In the genomic region with DNA sequence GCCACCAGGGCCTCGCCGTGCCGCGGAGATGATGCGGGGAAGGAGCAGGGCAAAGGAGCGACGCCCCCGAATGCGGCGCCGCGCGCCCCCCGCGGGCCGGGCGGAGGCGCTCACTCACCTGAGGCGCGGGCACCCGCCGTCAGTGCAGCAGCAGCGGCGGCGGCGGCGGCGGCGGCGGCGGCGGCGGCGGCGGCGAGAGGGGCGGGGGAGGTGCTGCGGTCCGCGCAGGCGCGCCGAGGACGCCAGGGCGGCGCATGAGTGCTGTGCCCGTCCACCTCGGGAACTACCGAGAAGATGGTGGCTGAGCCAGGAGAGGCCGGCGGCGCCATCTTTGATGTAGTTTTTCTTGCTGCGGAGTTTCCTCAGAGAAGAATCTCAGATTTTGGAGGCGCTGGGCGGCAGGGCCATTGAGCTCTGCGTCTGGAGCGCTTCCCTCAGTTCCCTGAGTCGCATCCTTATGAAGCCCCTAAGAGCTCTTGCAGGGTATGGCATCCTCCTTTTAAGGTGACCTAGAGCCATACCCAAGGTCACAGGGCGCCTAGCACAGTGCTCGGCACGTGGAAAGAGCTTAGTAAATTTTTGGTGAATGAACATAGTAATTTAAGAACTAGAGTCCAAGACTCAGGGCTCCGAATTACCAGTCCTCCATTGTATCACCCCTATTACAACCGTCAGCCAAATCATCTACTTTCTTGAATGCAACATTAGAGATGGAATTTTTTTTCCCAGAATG, we compare ENCODE assay signal across 8 cellular contexts. TPM values are rescaled to one million over a fixed set of nuclear protein-coding genes. Genes with fewer than 3 reads are reported as not detected.
DNase-seq lines count a peak whose midpoint lies in the region; ATAC-seq, FAIRE-seq and TF ChIP-seq lines count a peak whose summit lies in the region.

TSS of gene NDRG3 (minus strand) at position 164 of the 733 bp plus-strand sequence. CDS start 24,355 bp downstream, outside the sequence.

- H3K4me2 ChIP-seq in keratinocyte (ENCODE audit: control insufficient read depth, extremely low read depth, insufficient read depth, low read depth, low read length) = peak within 1 kb of the TSS; percentile 98

- H4K20me1 ChIP-seq in keratinocyte (ENCODE audit: control insufficient read depth, extremely low read depth, insufficient read depth, low read length) = no peaks in the 10 kb centered on the region

- no peaks in the 10 kb centered on the region for H3K36me3 ChIP-seq in keratinocyte (ENCODE audit: control insufficient read depth in 2 of 2, extremely low read depth in 1 of 2, insufficient read depth in 2 of 2, low read length in 2 of 2)

- H3K4me3 ChIP-seq in keratinocyte (ENCODE audit: control insufficient read depth in 2 of 3, extremely low read depth in 1 of 3, insufficient read depth in 2 of 3, low read depth in 1 of 3, low read length in 3 of 3) = peak within 1 kb of the TSS; percentile 80 to 94 (median 87)

- H2AFZ ChIP-seq in keratinocyte (ENCODE audit: control insufficient read depth, low read length) = peak within 1 kb of the TSS; percentile 98

- no peaks in the 10 kb centered on the region for H3K27me3 ChIP-seq in keratinocyte (ENCODE audit: control insufficient read depth, extremely low read depth, insufficient read depth, low read length)

- peak within 1 kb of the TSS; percentile 77 for H3K9ac ChIP-seq in keratinocyte (ENCODE audit: control insufficient read depth, extremely low read depth, insufficient read depth, low read length)

- DNase-seq in AG09319 (ENCODE audit: extremely low read depth, low read depth) (peak; percentile 84), NCI-H345 treated with DMSO at 0.1 percent for 48 hours (lab: John Stamatoyannopoulos, UW; ENCODE audit: unreplicated experiment) (peak; percentile 98), cerebellar cortex (ENCODE audit: low spot score) (peak; percentile 96), keratinocyte (ENCODE audit: low read depth, low spot score) (peak; percentile 52)
- peak; percentile 83 for DNase-seq in activated CD4-positive, CD25-positive, alpha-beta regulatory T cell treated with anti-CD3 and anti-CD28 coated beads, Interleukin-2, amount 50 U/mL, for 16 hours (ENCODE audit: low read depth, low spot score)
- peak; percentile 81 to 85 for DNase-seq in stimulated activated CD4-positive, alpha-beta T cell treated with anti-CD3 and anti-CD28 coated beads, Interleukin-15, amount 100 ng/mL, for 1 hour (ENCODE audit: low read depth in 1 of 2, low spot score in 1 of 2)

- H3K4me1 ChIP-seq in keratinocyte (ENCODE audit: control insufficient read depth, extremely low read depth, insufficient read depth, low read length) = peaks cover 16% of the 10 kb centered on the region

- dilution Hi-C loops in keratinocyte (cut with MboI; ENCODE audit: extremely low pct_ligation_motif_present, low sequenced_read_pairs) = no loop called here

- no peak for FAIRE-seq in keratinocyte (lab: Jason Lieb, UNC)

- H3K79me2 ChIP-seq in keratinocyte (ENCODE audit: control insufficient read depth, insufficient read depth, low read length) = peaks cover 6% of the 10 kb centered on the region

- H3K27ac ChIP-seq in keratinocyte (ENCODE audit: control insufficient read depth, insufficient read depth, low read length) = peak within 1 kb of the TSS; percentile 75

- TF ChIP-seq CTCF in AG09319 (IDR thresholded peaks at IDR 0.05; ENCODE audit: low read depth, low read length) = no peak
- peak in 1 of 3 experiments; percentile 8 for TF ChIP-seq CTCF in keratinocyte (optimal IDR thresholded peaks at IDR 0.05 in 1 of 3, IDR thresholded peaks at IDR 0.05 in 1 of 3, conservative IDR thresholded peaks at IDR 0.05 in 1 of 3; ENCODE audit: extremely low read depth in 1 of 3, insufficient read depth in 2 of 3, low read length in 3 of 3)

- ATAC-seq in GM19023 (IDR thresholded peaks at IDR 0.05; ENCODE audit: unreplicated experiment) (peak; percentile 89), HG03280 (IDR thresholded peaks at IDR 0.05; ENCODE audit: unreplicated experiment) (peak; percentile 92)

- H3K9me1 ChIP-seq in keratinocyte (ENCODE audit: control insufficient read depth, extremely low read depth, insufficient read depth, low read length) = no peaks in the 10 kb centered on the region

- no peaks in the 10 kb centered on the region for H3K9me3 ChIP-seq in keratinocyte (ENCODE audit: control insufficient read depth, low read depth, low read length)

RNA-seq across cellular contexts. Expression of gene NDRG3, which starts in this region (rescaled TPM):
- polyA plus RNA-seq in keratinocyte = 36.2 to 52.3 TPM (median 44.1 TPM) in 3 replicates
- polyA plus RNA-seq in keratinocyte (2011; ENCODE audit: low read depth) = 3.0 TPM
- polyA plus RNA-seq in keratinocyte (2011; cell fraction: cytosol; rRNA removed) = 39.3 and 55.9 TPM in 2 replicates
- polyA plus RNA-seq in keratinocyte (2011; cell fraction: nucleus; rRNA removed) = 35.0 and 36.4 TPM in 2 replicates
- polyA plus RNA-seq in keratinocyte (2012; ENCODE audit: low replicate concordance) = 8.6 and 32.2 TPM in 2 replicates
- 37.1 to 46.3 TPM (median 45.2 TPM) in 3 replicates for polyA minus RNA-seq in keratinocyte
- 28.4 TPM for polyA minus RNA-seq in keratinocyte (2011; cell fraction: cytosol; rRNA and poly(A)+ RNA removed)
- polyA minus RNA-seq in keratinocyte (2011; cell fraction: nucleus; rRNA and poly(A)+ RNA removed) = 12.1 and 25.3 TPM in 2 replicates

Comparison
In these comparisons a context has a peak if more than half of its experiments do, and no peak if none do; other contexts are left out.
1. Peak in every context shown above with its lines: DNase-seq, ATAC-seq, H3K4me3 ChIP-seq and H3K27ac ChIP-seq.